In genomic region chr5:59067976-59068651, GRCh38 we compare ENCODE assay signal across 16 cellular contexts.
DNase-seq lines count a peak whose midpoint lies in the region; TF ChIP-seq lines count a peak whose summit lies in the region.
"Had no signal": no experiment of that assay in that cellular context is flagged by ENCODE, and none has a peak within 500 bp of the region (broad histone marks: within the 10 kb centered on the region; RNA-seq: fewer than 3 reads in every experiment).

No MANE protein-coding gene starts in this region.

- WGBS in GM23248 (ENCODE audit: low coverage in 1 of 2, low lambda C conversion rate in 2 of 2, missing lambda C conversion rate in 2 of 2), 2 experiments: 68 to 74% methylated on average over 4 of the region's 4 CpGs
- WGBS in smooth muscle cell (ENCODE audit: low lambda C conversion rate): 78% methylated on average over 4 of the region's 4 CpGs

- peak overlapping the region; percentile 2; the same call in 1 of the 2 replicates for H3K27ac ChIP-seq in GM23248
- peak overlapping the region; percentile 11; the same call in 1 of the 2 replicates for H3K27ac ChIP-seq in SJCRH30
- peak overlapping the region; percentile 95 for H3K27ac ChIP-seq in smooth muscle cell (ENCODE audit: low read depth)
- H3K27ac ChIP-seq in effector memory CD4-positive, alpha-beta T cell (ENCODE audit: insufficient read depth, low read length, poor library complexity, severe bottlenecking): no peak overlapping the region

- H3K9me3 ChIP-seq in GM23248 (ENCODE audit: low read depth) (no peaks in the 10 kb centered on the region), SJCRH30 (replicated peaks) (no peaks in the 10 kb centered on the region), smooth muscle cell (replicated peaks; ENCODE audit: low read depth) (no peaks in the 10 kb centered on the region)
- H3K9me3 ChIP-seq in effector memory CD4-positive, alpha-beta T cell (ENCODE audit: control insufficient read depth, low read length): no peaks in the 10 kb centered on the region

- in situ Hi-C loops in GM23248 (cut with MboI): no loop called here

- peaks cover 10% of the 10 kb centered on the region for H3K9me3 Mint-ChIP-seq in type B pancreatic cell
- H3K9me3 Mint-ChIP-seq: IgD-negative memory B cell had no signal

- no peak overlapping the region for H3K4me3 ChIP-seq in GM23248
- no peak overlapping the region for H3K4me3 ChIP-seq in SJCRH30
- no peak overlapping the region for H3K4me3 ChIP-seq in smooth muscle cell
- H3K4me3 ChIP-seq in effector memory CD4-positive, alpha-beta T cell (ENCODE audit: insufficient read depth, low read depth, low read length, poor library complexity, severe bottlenecking): no peak overlapping the region

- H3K27ac Mint-ChIP-seq in type B pancreatic cell: no peak overlapping the region
- H3K27ac Mint-ChIP-seq: CD4-positive, alpha-beta memory T cell; IgD-negative memory B cell had no signal

- peaks cover 8% of the 10 kb centered on the region for H3K4me1 Mint-ChIP-seq in type B pancreatic cell (ENCODE audit: unreplicated experiment)
- H3K4me1 Mint-ChIP-seq: CD4-positive, alpha-beta memory T cell; IgD-negative memory B cell had no signal

- H2AFZ ChIP-seq in GM23248 (no peak overlapping the region), smooth muscle cell (ENCODE audit: low read depth) (no peak overlapping the region)

- H3K4me3 Mint-ChIP-seq in type B pancreatic cell: no peak overlapping the region
- H3K4me3 Mint-ChIP-seq: CD4-positive, alpha-beta memory T cell; IgD-negative memory B cell had no signal

- peaks cover 15% of the 10 kb centered on the region for H3K36me3 Mint-ChIP-seq in type B pancreatic cell
- H3K36me3 Mint-ChIP-seq: CD4-positive, alpha-beta memory T cell had no signal

- H3K79me2 ChIP-seq in GM23248 (ENCODE audit: insufficient read depth): no peaks in the 10 kb centered on the region
- H3K79me2 ChIP-seq in smooth muscle cell (ENCODE audit: low read depth): no peaks in the 10 kb centered on the region

- DNase-seq in GM23248 (peak; percentile 38), SJCRH30 (peak in 1 of 2 experiments; percentile 44), fibroblast of peridontal ligament (ENCODE audit: extremely low read depth) (peak; percentile 65), smooth muscle cell (lab: John Stamatoyannopoulos, UW; ENCODE audit: unreplicated experiment) (no peak), NCI-H2171 (lab: John Stamatoyannopoulos, UW) (no peak), type B pancreatic cell (ENCODE audit: extremely low spot score, unreplicated experiment) (no peak)
- no peak for DNase-seq in effector memory CD4-positive, alpha-beta T cell
- DNase-seq: Calu3; CD4-positive, alpha-beta memory T cell; GDM1; GOT3; NCI-H187; NCI-H446 treated with DMSO at 0.1 percent for 48 hours; RPMI8226; SIG-M5 had no signal

- peaks cover 3% of the 10 kb centered on the region; the same call in 1 of the 2 replicates for H3K9me2 ChIP-seq in GM23248 (ENCODE audit: insufficient read depth)

- H4K20me1 ChIP-seq in GM23248 (ENCODE audit: insufficient read depth) (no peaks in the 10 kb centered on the region), smooth muscle cell (ENCODE audit: low read depth) (no peaks in the 10 kb centered on the region)

- H3F3A ChIP-seq in GM23248 (ENCODE audit: insufficient read depth): peaks cover 50% of the 10 kb centered on the region
- peaks cover 12% of the 10 kb centered on the region for H3F3A ChIP-seq in smooth muscle cell (ENCODE audit: low read depth)

- H3K4me2 ChIP-seq in GM23248 (ENCODE audit: unreplicated experiment) (no peak overlapping the region), smooth muscle cell (no peak overlapping the region)

- no peak for TF ChIP-seq CTCF in smooth muscle cell (IDR thresholded peaks at IDR 0.05; ENCODE audit: borderline replicate concordance, insufficient read depth, poor library complexity, severe bottlenecking)
- no peak for TF ChIP-seq CTCF in type B pancreatic cell (conservative IDR thresholded peaks at IDR 0.05)

- H3K36me3 ChIP-seq in GM23248 (ENCODE audit: low read depth) (no peaks in the 10 kb centered on the region), SJCRH30 (no peaks in the 10 kb centered on the region), smooth muscle cell (ENCODE audit: low read depth) (no peaks in the 10 kb centered on the region)
- H3K36me3 ChIP-seq in effector memory CD4-positive, alpha-beta T cell (ENCODE audit: control insufficient read depth, insufficient read depth, low read length): no peaks in the 10 kb centered on the region

- peaks cover 59% of the 10 kb centered on the region for H3K4me1 ChIP-seq in GM23248 (ENCODE audit: insufficient read depth)
- H3K4me1 ChIP-seq in SJCRH30: peaks cover 18% of the 10 kb centered on the region
- no peaks in the 10 kb centered on the region for H3K4me1 ChIP-seq in smooth muscle cell (ENCODE audit: low read depth)
- no peaks in the 10 kb centered on the region for H3K4me1 ChIP-seq in effector memory CD4-positive, alpha-beta T cell (ENCODE audit: control insufficient read depth, insufficient read depth, low read length, poor library complexity, severe bottlenecking)

- H3K27me3 ChIP-seq in GM23248 (replicated peaks; ENCODE audit: insufficient read depth): no peaks in the 10 kb centered on the region
- no peaks in the 10 kb centered on the region for H3K27me3 ChIP-seq in SJCRH30
- H3K27me3 ChIP-seq in smooth muscle cell (ENCODE audit: low read depth): no peaks in the 10 kb centered on the region
- H3K27me3 ChIP-seq in effector memory CD4-positive, alpha-beta T cell (replicated peaks; ENCODE audit: control insufficient read depth, insufficient read depth, low read length, poor library complexity, severe bottlenecking): no peaks in the 10 kb centered on the region

- H3K27me3 Mint-ChIP-seq in type B pancreatic cell: peaks cover 9% of the 10 kb centered on the region
- H3K27me3 Mint-ChIP-seq: IgD-negative memory B cell had no signal

- H3K9ac ChIP-seq in GM23248 (no peak overlapping the region), smooth muscle cell (ENCODE audit: low read depth) (peak overlapping the region; percentile 64)

Comparison
In these comparisons a context has a peak if more than half of its experiments do, and no peak if none do; other contexts are left out.
1. DNase-seq: peak in GM23248 (single experiment) and fibroblast of peridontal ligament (single experiment); none in smooth muscle cell (single experiment), NCI-H2171 (single experiment), effector memory CD4-positive, alpha-beta T cell (0 of 3) and type B pancreatic cell (single experiment).